In the genomic region with DNA sequence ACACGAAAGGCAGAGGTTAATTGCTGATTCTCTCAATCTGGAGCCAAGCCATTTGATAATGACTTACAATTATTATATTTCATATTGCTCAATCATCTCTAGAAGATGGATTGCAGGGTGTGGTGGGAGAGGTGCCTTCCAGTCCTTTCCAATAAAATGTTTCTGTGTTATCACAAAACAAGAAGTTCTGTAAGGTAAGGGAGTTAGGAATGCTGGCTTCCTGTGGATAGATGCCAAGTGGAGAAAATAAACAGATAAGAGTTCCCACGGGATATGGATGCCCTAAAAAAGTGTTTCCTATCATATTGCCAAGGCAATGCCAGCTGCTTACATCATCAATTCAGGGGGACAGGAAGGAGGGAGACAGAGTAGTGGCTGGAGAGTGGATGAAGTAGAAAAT, we compare ENCODE assay signal across 25 cellular contexts. TPM values are rescaled to one million over a fixed set of nuclear protein-coding genes. Genes with fewer than 3 reads are reported as not detected.
DNase-seq lines count a peak whose midpoint lies in the region; ATAC-seq and TF ChIP-seq lines count a peak whose summit lies in the region.
"Had no signal": no experiment of that assay in that cellular context is flagged by ENCODE, and none has a peak within 500 bp of the region (broad histone marks: within the 10 kb centered on the region; RNA-seq: fewer than 3 reads in every experiment).

No MANE protein-coding gene starts in this region.

- H3K27me3 ChIP-seq in mammary epithelial cell (ENCODE audit: insufficient read depth, low read length) = no peaks in the 10 kb centered on the region
- H3K27me3 ChIP-seq in effector memory CD4-positive, alpha-beta T cell (replicated peaks; ENCODE audit: control insufficient read depth, insufficient read depth, low read length, poor library complexity, severe bottlenecking) = peaks cover 9% of the 10 kb centered on the region
- H3K27me3 ChIP-seq: adrenal gland had no signal

- no TSS peak for BruUV-seq in mammary epithelial cell (replicated peaks; lab: Mats Ljungman, UMichigan)

- intact Hi-C loops in mammary epithelial cell (cut with micrococcal nuclease) = no loop called here

- no peak for ATAC-seq in HG03039 (IDR thresholded peaks at IDR 0.05; ENCODE audit: unreplicated experiment)
- ATAC-seq: activated T-cell treated with anti-CD3 and anti-CD28 coated beads, Interleukin-2, amount 50 U/mL, for 72 hours; left lung; natural killer cell had no signal

- dilution Hi-C loops in mammary epithelial cell (cut with HindIII; ENCODE audit: low sequenced_read_pairs) = loop anchor here (25.0 kb wide), 1 partner anchor 261 kb away; no protein-coding TSS in a partner anchor

- CTCF ChIA-PET in mammary epithelial cell (lab: Charles Lee; ENCODE audit: low non-redundant PET) = no interaction called here

- 41% methylated on average over 2 of the region's 2 CpGs for WGBS in mammary epithelial cell (ENCODE audit: low coverage, missing lambda C conversion rate)

- peaks cover 73% of the 10 kb centered on the region for H3K4me1 ChIP-seq in mammary epithelial cell (ENCODE audit: insufficient read depth, low read length)
- peaks cover 8% of the 10 kb centered on the region for H3K4me1 ChIP-seq in effector memory CD4-positive, alpha-beta T cell (ENCODE audit: control insufficient read depth, insufficient read depth, low read length, poor library complexity, severe bottlenecking)

- no peak overlapping the region for H2AFZ ChIP-seq in mammary epithelial cell (ENCODE audit: low read depth, low read length)

- no peak overlapping the region for H3K4me3 ChIP-seq in AG10803 (ENCODE audit: low read length)
- no peak overlapping the region for H3K4me3 ChIP-seq in mammary epithelial cell (replicated peaks in 1 of 3; ENCODE audit: insufficient read depth in 1 of 3, low read depth in 2 of 3, low read length in 3 of 3)
- H3K4me3 ChIP-seq in effector memory CD4-positive, alpha-beta T cell (ENCODE audit: insufficient read depth, low read depth, low read length, poor library complexity, severe bottlenecking) = no peak overlapping the region
- H3K4me3 ChIP-seq: adrenal gland, left lung, spleen had no signal

- H3K9me3 ChIP-seq in mammary epithelial cell (replicated peaks; ENCODE audit: insufficient read depth, low read length) = no peaks in the 10 kb centered on the region
- H3K9me3 ChIP-seq in effector memory CD4-positive, alpha-beta T cell (ENCODE audit: control insufficient read depth, low read length) = no peaks in the 10 kb centered on the region
- H3K9me3 ChIP-seq: adrenal gland, left lung, spleen had no signal

- H3K27ac ChIP-seq in mammary epithelial cell (ENCODE audit: insufficient read depth, low read depth, low read length) = peak overlapping the region; percentile 89
- no peak overlapping the region for H3K27ac ChIP-seq in effector memory CD4-positive, alpha-beta T cell (ENCODE audit: insufficient read depth, low read length, poor library complexity, severe bottlenecking)
- H3K27ac ChIP-seq: adrenal gland, C4-2B, left lung, spleen, VCaP had no signal

- peak overlapping the region; percentile 27 for H3K4me2 ChIP-seq in mammary epithelial cell (ENCODE audit: insufficient read depth, low read depth, low read length)

- no peaks in the 10 kb centered on the region for H3K36me3 ChIP-seq in mammary epithelial cell (ENCODE audit: insufficient read depth, low read length)
- H3K36me3 ChIP-seq in effector memory CD4-positive, alpha-beta T cell (ENCODE audit: control insufficient read depth, insufficient read depth, low read length) = no peaks in the 10 kb centered on the region
- H3K36me3 ChIP-seq: adrenal gland, left lung, spleen had no signal

- in situ Hi-C loops in mammary epithelial cell (cut with MboI; ENCODE audit: low sequenced_read_pairs in 2 of 2) = loop anchor here in 1 of 2 donors (10.0 kb wide), 2 partner anchors 79 to 269 kb away; no protein-coding TSS in a partner anchor

- no peak overlapping the region for H3K9ac ChIP-seq in mammary epithelial cell (ENCODE audit: insufficient read depth, low read length)

- peak; percentile 49 for DNase-seq in AG10803 (ENCODE audit: low read depth)
- DNase-seq in M059J (ENCODE audit: low read depth) = peak; percentile 90
- no peak for DNase-seq in mammary epithelial cell
- DNase-seq in lung microvascular endothelial cell (ENCODE audit: low read depth in 2 of 2) = peak; percentile 74 to 89
- DNase-seq in RKO (ENCODE audit: low spot score) = no peak
- DNase-seq in NCI-H774 (lab: John Stamatoyannopoulos, UW) = no peak
- no peak for DNase-seq in effector memory CD4-positive, alpha-beta T cell
- DNase-seq: activated CD4-positive, alpha-beta T cell treated with anti-CD3 and anti-CD28 coated beads, Interleukin-2, amount 10 ng/mL, durations not matched to agents 24 days and 14 days; activated naive CD4-positive, alpha-beta T cell treated with Interleukin-2 at 50 U/mL for 16 hours; activated T-cell treated with anti-CD3 and anti-CD28 coated beads, Interleukin-2, amount 50 U/mL, for 72 hours; adrenal gland; foreskin fibroblast; left lung; natural killer cell; NCI-H1417; NCI-H524; retina; RPMI8226; spleen; stimulated activated CD4-positive, alpha-beta T cell treated with anti-CD3 and anti-CD28 coated beads, Interleukin-4, amount 100 ng/mL, for 1 hour; stimulated activated naive CD4-positive, alpha-beta T cell had no signal

- no peak for TF ChIP-seq CTCF in AG10803 (conservative IDR thresholded peaks at IDR 0.05; ENCODE audit: low read length)
- TF ChIP-seq CTCF in mammary epithelial cell (conservative IDR thresholded peaks at IDR 0.05 in 1 of 2, IDR thresholded peaks at IDR 0.05 in 1 of 2; ENCODE audit: extremely low read depth in 1 of 2, insufficient read depth in 1 of 2, low read depth in 1 of 2, low read length in 2 of 2) = no peak

- H4K20me1 ChIP-seq in mammary epithelial cell (ENCODE audit: insufficient read depth, low read length) = no peaks in the 10 kb centered on the region

- H3K79me2 ChIP-seq in mammary epithelial cell (ENCODE audit: insufficient read depth, low read length) = no peaks in the 10 kb centered on the region

RNA-seq across cellular contexts. Expression of a gene that starts 7.2 kb away (rescaled TPM):
- total RNA-seq in M059J (2014; rRNA removed; shearing (Covaris generic)) = 78.3 and 110 TPM in 2 replicates
- total RNA-seq in mammary epithelial cell (100 to 1,000 TPM in 1 of 2 donors, 10 to 100 TPM in 1; 59.7 to 164 TPM), lung microvascular endothelial cell (74.5 and 213 TPM in 2 replicates)
- polyA plus RNA-seq in mammary epithelial cell = 83.8 TPM
- polyA minus RNA-seq in mammary epithelial cell = 130 TPM
- total RNA-seq: natural killer cell had no signal
- polyA plus RNA-seq: IgD-negative memory B cell had no signal

Comparison
In these comparisons a context has a peak if more than half of its experiments do, and no peak if none do; other contexts are left out.
1. DNase-seq: peak in AG10803 (single experiment), M059J (single experiment) and lung microvascular endothelial cell (2 of 2); none in mammary epithelial cell (single experiment), RKO (single experiment), NCI-H774 (single experiment) and effector memory CD4-positive, alpha-beta T cell (0 of 3).